Comparison of ENCODE assay signal across 8 cellular contexts in genomic region chr3:27368831-27369607, GRCh38. TPM values are rescaled to one million over a fixed set of nuclear protein-coding genes. Genes with fewer than 3 reads are reported as not detected.
DNase-seq lines count a peak whose midpoint lies in the region; ATAC-seq, FAIRE-seq and TF ChIP-seq lines count a peak whose summit lies in the region.

NEK10 (minus strand) TSS chr3:27369383; CDS start chr3:27352882, 16,501 bp downstream.

- intact Hi-C loops in HepG2 (cut with micrococcal nuclease; ENCODE audit: unreplicated experiment), result no loop called here

- no peaks in the 10 kb centered on the region for H4K20me1 ChIP-seq in HepG2 (ENCODE audit: insufficient read depth, low read length)

- peak within 1 kb of the TSS; percentile 37 for H2AFZ ChIP-seq in HepG2 (ENCODE audit: low read length)

- TF ChIP-seq CTCF in AG04449 (IDR thresholded peaks at IDR 0.05; ENCODE audit: insufficient read depth, low read length, missing control alignments) (peak; percentile 11), HepG2 (CRISPR knock-in tag; IDR thresholded peaks at IDR 0.05) (no peak; the same call in 1 of the 2 replicates)

- ATAC-seq in HG03175 (IDR thresholded peaks at IDR 0.05; ENCODE audit: unreplicated experiment) (peak; percentile 100), HepG2 (peak; percentile 96)

- H3K9ac ChIP-seq in duodenal mucosa (ENCODE audit: low read depth in 1 of 2, low read length in 2 of 2), result peak within 1 kb of the TSS; percentile 10 to 58
- peak within 1 kb of the TSS; percentile 70 for H3K9ac ChIP-seq in HepG2 (ENCODE audit: insufficient read depth, low read depth, low read length)

- H3K27ac ChIP-seq in duodenal mucosa (ENCODE audit: low read depth, low read length) (no peak within 1 kb of the TSS), HepG2 (ENCODE audit: extremely low read length, insufficient read depth, low read length) (peak within 1 kb of the TSS; percentile 40)

- no peaks in the 10 kb centered on the region for H3K27me3 ChIP-seq in duodenal mucosa (ENCODE audit: control insufficient read depth in 1 of 2, insufficient read depth in 2 of 2, low read length in 2 of 2)
- no peaks in the 10 kb centered on the region for H3K27me3 ChIP-seq in HepG2 (ENCODE audit: control insufficient read depth in 1 of 2, insufficient read depth in 2 of 2, low read length in 2 of 2)

- no TSS peak for BruUV-seq in HepG2 (replicated peaks; lab: Mats Ljungman, UMichigan)

- no peak for DNase-seq in AG04449 (ENCODE audit: low read depth, low spot score)
- DNase-seq in NCI-H510A treated with DMSO at 0.1 percent for 48 hours (lab: John Stamatoyannopoulos, UW), result peak; percentile 88
- peak; percentile 82 to 88 for DNase-seq in activated CD4-positive, alpha-beta T cell treated with anti-CD3 and anti-CD28 coated beads, Interleukin-2, amount 50 U/mL, for 24 hours (ENCODE audit: low read depth in 1 of 2, low spot score in 1 of 2)
- peak; percentile 88 for DNase-seq in HepG2 (ENCODE audit: low spot score)
- DNase-seq in stimulated activated CD4-positive, alpha-beta T cell treated with anti-CD3 and anti-CD28 coated beads, Interleukin-2, amount 100 ng/mL, for 24 hours, result peak; percentile 90 to 91

- 8% methylated on average over 31 of the region's 48 CpGs for WGBS in HepG2 (ENCODE audit: low lambda C conversion rate)

- CTCF ChIA-PET in AG04449 (lab: Yijun Ruan, JAX) (interaction anchor here (1.9 kb wide), 1 partner anchor 11 kb away, joined by 9 read pairs; no protein-coding TSS in a partner anchor), HepG2 (lab: Yijun Ruan, JAX; ENCODE audit: low intra/inter-chr PET ratio, low total read pairs) (no interaction called here)

- FAIRE-seq in HepG2 (lab: Jason Lieb, UNC), result peak; percentile 21

- no peaks in the 10 kb centered on the region for H3K36me3 ChIP-seq in duodenal mucosa (ENCODE audit: control insufficient read depth in 1 of 2, insufficient read depth in 2 of 2, low read length in 2 of 2)
- H3K36me3 ChIP-seq in HepG2 (replicated peaks in 1 of 2; ENCODE audit: control insufficient read depth in 1 of 2, insufficient read depth in 2 of 2, low read length in 2 of 2), result no peaks in the 10 kb centered on the region

- peaks cover 3 to 7% of the 10 kb centered on the region in 2 donors for H3K4me1 ChIP-seq in duodenal mucosa (ENCODE audit: control insufficient read depth in 1 of 2, insufficient read depth in 2 of 2, low read length in 2 of 2)
- H3K4me1 ChIP-seq in HepG2 (ENCODE audit: insufficient read depth, low read length), result peaks cover 53% of the 10 kb centered on the region

- no peaks in the 10 kb centered on the region for H3K9me3 ChIP-seq in duodenal mucosa (ENCODE audit: control insufficient read depth in 1 of 2, low read length in 2 of 2)
- H3K9me3 ChIP-seq in HepG2 (ENCODE audit: low read length), result no peaks in the 10 kb centered on the region

- TF ChIP-seq POLR2A in GM18951 (IDR thresholded peaks at IDR 0.05; ENCODE audit: extremely low read depth, insufficient read depth, insufficient read length) (peak; percentile 30), HepG2 (IDR thresholded peaks at IDR 0.05; ENCODE audit: insufficient read depth in 1 of 2, low read depth in 2 of 2, low read length in 2 of 2) (0 out of 4 replicates have a peak, but pooled peaks of 1 of the 2 experiments have one; percentile 30)

- in situ Hi-C loops in GM18951 (cut with MboI; ENCODE audit: low sequenced_read_pairs, unreplicated experiment) (no loop called here), HepG2 (cut with HindIII; ENCODE audit: extremely low pct_ligation_motif_present, low pct_unique_long_range_greater_than_20kb) (no loop called here)

- TF ChIP-seq EP300 in HepG2 (IDR thresholded peaks at IDR 0.05; ENCODE audit: low read depth in 2 of 2, low read length in 2 of 2) (no peak), HepG2 (CRISPR knock-in tag; IDR thresholded peaks at IDR 0.05; ENCODE audit: borderline replicate concordance) (no peak; the same call in 1 of the 2 replicates)

- H3K4me3 ChIP-seq in AG04449 (ENCODE audit: low read depth, low read length) (peak within 1 kb of the TSS; percentile 60), duodenal mucosa (ENCODE audit: low read depth in 1 of 2, low read length in 2 of 2) (peak within 1 kb of the TSS; percentile 75 to 89), HepG2 (replicated peaks in 1 of 3; ENCODE audit: insufficient read depth in 1 of 3, low read depth in 2 of 3, low read length in 3 of 3) (peak within 1 kb of the TSS; percentile 89 to 94 (median 90))

- H3K79me2 ChIP-seq in HepG2 (ENCODE audit: insufficient read depth, low read length), result peaks cover 4% of the 10 kb centered on the region

- POLR2A ChIA-PET in AG04449 (lab: Yijun Ruan, JAX) (interaction anchor here (1.1 kb wide), 1 partner anchor 9 kb away, joined by 3 read pairs; no protein-coding TSS in a partner anchor), HepG2 (lab: Yijun Ruan, JAX) (interaction anchor here (0.8 to 1.2 kb wide), 2 partner anchors 9 to 11 kb away, joined by 3 to 11 read pairs; no protein-coding TSS in a partner anchor)

- H3K4me2 ChIP-seq in HepG2 (ENCODE audit: low read depth, low read length), result peak within 1 kb of the TSS; percentile 83

- TF ChIP-seq RAD21 in HepG2 (CRISPR knock-in tag; IDR thresholded peaks at IDR 0.05), result no peak

TF ChIP-seq in HepG2, 621 proteins besides CTCF, POLR2A, EP300 and RAD21 (continues in another document):
- TF ChIP-seq SMYD3 (CRISPR knock-in tag; IDR thresholded peaks at IDR 0.05) (no peak), MEF2D (CRISPR knock-in tag; IDR thresholded peaks at IDR 0.05) (no peak), TERF1 (CRISPR knock-in tag; IDR thresholded peaks at IDR 0.05) (no peak), ZNF775 (CRISPR knock-in tag; IDR thresholded peaks at IDR 0.05; ENCODE audit: borderline replicate concordance) (no peak), ZSCAN21 (CRISPR knock-in tag; IDR thresholded peaks at IDR 0.05; ENCODE audit: borderline replicate concordance) (no peak; the same call in 1 of the 2 replicates), SCMH1 (CRISPR knock-in tag; IDR thresholded peaks at IDR 0.05; ENCODE audit: borderline replicate concordance) (no peak), FOXK2 (IDR thresholded peaks at IDR 0.05) (no peak), ZBTB34 (CRISPR knock-in tag; IDR thresholded peaks at IDR 0.05) (no peak), MLX (CRISPR knock-in tag; IDR thresholded peaks at IDR 0.05) (no peak), CAMTA2 (CRISPR knock-in tag; IDR thresholded peaks at IDR 0.05; ENCODE audit: borderline replicate concordance) (no peak), TBX2 (CRISPR knock-in tag; IDR thresholded peaks at IDR 0.05; ENCODE audit: borderline replicate concordance) (no peak), SMAD9 (CRISPR knock-in tag; IDR thresholded peaks at IDR 0.05) (no peak), CCDC6 (CRISPR knock-in tag; IDR thresholded peaks at IDR 0.05) (no peak; the same call in 1 of the 2 replicates)

RNA-seq across cellular contexts. Expression of gene NEK10, which starts in this region (rescaled TPM):
- 14.2 and 15.0 TPM in 2 replicates for total RNA-seq in HepG2 (2016; rRNA removed; fragmentation: Illumina TruSeq; extraction: Trizol)
- 10.7 and 11.1 TPM in 2 replicates for total RNA-seq in HepG2 (2016; cell fraction: cytosol; rRNA removed; fragmentation: Illumina TruSeq; extraction: Trizol; ENCODE audit: low read depth)
- total RNA-seq in HepG2 (2016; cell fraction: insoluble cytoplasmic fraction; rRNA removed; fragmentation: Illumina TruSeq; extraction: Trizol), result 13.1 and 15.6 TPM in 2 replicates
- total RNA-seq in HepG2 (2016; cell fraction: membrane; rRNA removed; fragmentation: Illumina TruSeq; extraction: Trizol), result 6.9 and 9.2 TPM in 2 replicates
- total RNA-seq in HepG2 (2016; cell fraction: nucleus; rRNA removed; fragmentation: Illumina TruSeq; extraction: Trizol), result 33.9 and 37.7 TPM in 2 replicates
- 2.3 and 2.8 TPM in 2 replicates for polyA plus RNA-seq in HepG2 (2011; rRNA removed)
- 1.3 TPM in 2 replicates for polyA plus RNA-seq in HepG2 (2011; cell fraction: cytosol; rRNA removed)
- 4.3 and 4.4 TPM in 2 replicates for polyA plus RNA-seq in HepG2 (2011; cell fraction: nucleus; rRNA removed)
- 3.2 and 3.8 TPM in 2 replicates for polyA plus RNA-seq in HepG2 (2012)
- polyA plus RNA-seq in HepG2 (2016; cell fraction: cytosol; fragmentation: Illumina TruSeq; extraction: Trizol; ENCODE audit: low read depth), result 0.54 and 0.58 TPM in 2 replicates
- 4.4 and 4.9 TPM in 2 replicates for polyA plus RNA-seq in HepG2 (2016; cell fraction: insoluble cytoplasmic fraction; fragmentation: Illumina TruSeq; extraction: Trizol; ENCODE audit: low read depth)
- 1.8 and 1.9 TPM in 2 replicates for polyA plus RNA-seq in HepG2 (2016; cell fraction: membrane; fragmentation: Illumina TruSeq; extraction: Trizol; ENCODE audit: low read depth)
- polyA plus RNA-seq in HepG2 (2016; cell fraction: nucleus; fragmentation: Illumina TruSeq; extraction: Trizol; ENCODE audit: insufficient read depth, low read depth), result 10.4 and 12.9 TPM in 2 replicates
- 2.6 and 3.5 TPM in 2 replicates for polyA minus RNA-seq in HepG2 (2011; rRNA and poly(A)+ RNA removed; ENCODE audit: low replicate concordance)
- polyA minus RNA-seq in HepG2 (2011; cell fraction: cytosol; rRNA and poly(A)+ RNA removed), result 1.8 and 3.3 TPM in 2 replicates
- 32.0 and 40.3 TPM in 2 replicates for polyA minus RNA-seq in HepG2 (2011; cell fraction: nucleus; rRNA and poly(A)+ RNA removed)
